Comparison of ENCODE assay signal across 8 cellular contexts in the genomic region with DNA sequence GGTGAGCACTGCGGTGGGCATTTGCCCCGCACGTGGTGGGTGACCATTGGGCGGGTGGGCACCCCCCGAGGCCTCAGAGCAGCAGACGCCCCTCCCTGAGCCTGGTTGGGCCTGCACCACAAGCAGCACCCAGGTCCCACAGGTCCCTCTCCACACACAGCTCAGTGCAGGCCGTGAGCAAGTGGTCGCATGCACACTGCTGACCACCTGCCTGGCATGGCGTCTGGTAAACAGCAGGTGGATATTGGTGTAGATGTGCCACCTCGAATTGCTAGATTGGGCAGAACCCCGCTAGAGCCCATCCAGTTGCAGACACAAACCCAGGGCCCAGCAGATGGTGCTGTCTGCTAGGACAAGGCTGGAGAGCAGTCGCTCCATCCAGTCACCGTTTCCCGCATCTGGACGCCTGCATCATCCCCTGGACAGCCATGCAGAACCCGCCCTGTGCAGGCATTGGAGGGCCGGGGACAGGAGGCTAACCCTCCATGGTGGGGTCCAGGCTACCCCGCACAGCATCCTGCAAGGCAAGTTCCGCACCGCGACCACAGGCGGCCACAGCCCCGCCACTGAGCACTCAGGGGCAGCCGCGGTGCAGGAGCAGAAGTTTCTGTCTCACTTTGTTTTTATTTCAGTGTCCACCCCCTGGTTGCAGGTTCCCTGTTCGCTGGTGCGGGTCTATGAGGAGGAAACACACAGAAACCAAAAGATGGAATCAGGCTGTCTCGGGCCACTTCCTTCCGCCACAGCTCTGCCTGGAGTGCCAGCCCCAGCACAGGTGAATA. TPM values are rescaled to one million over a fixed set of nuclear protein-coding genes. Genes with fewer than 3 reads are reported as not detected.
DNase-seq lines count a peak whose midpoint lies in the region; TF ChIP-seq lines count a peak whose summit lies in the region.

No MANE protein-coding gene starts in this region.

- H3K36me3 ChIP-seq in esophagus muscularis mucosa (no peaks in the 10 kb centered on the region), neural progenitor cell (no peaks in the 10 kb centered on the region)

- H3K79me2 ChIP-seq in neural progenitor cell (ENCODE audit: low read depth) = no peaks in the 10 kb centered on the region

- WGBS in esophagus muscularis mucosa = 33% methylated on average over 16 of the region's 29 CpGs

- POLR2A ChIA-PET in HEK293T (lab: Yijun Ruan, JAX) = no interaction called here

- no peaks in the 10 kb centered on the region for H3K4me1 Mint-ChIP-seq in neural progenitor cell

- no peak overlapping the region for H3K27ac Mint-ChIP-seq in neural progenitor cell

- TF ChIP-seq EP300 in esophagus muscularis mucosa (IDR thresholded peaks at IDR 0.05) = no peak

- TF ChIP-seq CTCF in esophagus muscularis mucosa (IDR thresholded peaks at IDR 0.05) = peak in 2 of 3 experiments; percentile 33 to 39
- TF ChIP-seq CTCF in neural progenitor cell (IDR thresholded peaks at IDR 0.05) = peak; percentile 71

- peak overlapping the region; percentile 76 for H2AFZ ChIP-seq in neural progenitor cell (replicated peaks)

- H3K4me3 ChIP-seq in esophagus muscularis mucosa = no peak overlapping the region
- no peak overlapping the region for H3K4me3 ChIP-seq in neural progenitor cell

- H3K27me3 Mint-ChIP-seq in neural progenitor cell (ENCODE audit: insufficient read depth, low read depth) = peaks cover 2% of the 10 kb centered on the region

- H3K36me3 Mint-ChIP-seq in neural progenitor cell = no peaks in the 10 kb centered on the region

- H3K27me3 ChIP-seq in esophagus muscularis mucosa (peaks cover 0 to 33% (median 0%) of the 10 kb centered on the region in 4 donors), neural progenitor cell (peaks cover 12% of the 10 kb centered on the region)

- no peak overlapping the region for H3K4me3 Mint-ChIP-seq in neural progenitor cell

- no peak overlapping the region for H3K4me2 ChIP-seq in neural progenitor cell

- no peak overlapping the region for H3K9ac ChIP-seq in neural progenitor cell

- TF ChIP-seq POLR2A in esophagus muscularis mucosa (IDR thresholded peaks at IDR 0.05; ENCODE audit: low read depth) = no peak

- H3K27ac ChIP-seq in esophagus muscularis mucosa (replicated peaks in 1 of 4) (no peak overlapping the region), neural progenitor cell (no peak overlapping the region)

- intact Hi-C loops in esophagus muscularis mucosa (cut with DNase I) = no loop called here

- H3K9me3 ChIP-seq in esophagus muscularis mucosa = no peaks in the 10 kb centered on the region
- H3K9me3 ChIP-seq in neural progenitor cell (ENCODE audit: low read depth) = no peaks in the 10 kb centered on the region

- H3K4me1 ChIP-seq in esophagus muscularis mucosa (peaks cover 0 to 3% (median 0%) of the 10 kb centered on the region in 4 donors), neural progenitor cell (no peaks in the 10 kb centered on the region)

- no peaks in the 10 kb centered on the region for H3K9me3 Mint-ChIP-seq in neural progenitor cell

- CTCF ChIA-PET in HEK293T (lab: Yijun Ruan, JAX) = no interaction called here

- H4K20me1 ChIP-seq in neural progenitor cell (ENCODE audit: low read depth) = no peaks in the 10 kb centered on the region

- peaks cover 9% of the 10 kb centered on the region for H3F3A ChIP-seq in neural progenitor cell (ENCODE audit: low read depth)

- DNase-seq in GF-D8 (lab: John Stamatoyannopoulos, UW) = peak; percentile 7
- DNase-seq in HEK293T (ENCODE audit: extremely low spot score) = peak; percentile 59
- DNase-seq in NCI-H524 treated with DMSO at 0.1 percent for 48 hours (lab: John Stamatoyannopoulos, UW) = peak; percentile 4
- peak; percentile 33 for DNase-seq in activated CD8-positive, alpha-beta memory T cell treated with anti-CD3 and anti-CD28 coated beads, Interleukin-2, amount 50 U/mL, for 24 hours (ENCODE audit: extremely low read depth)
- DNase-seq in esophagus muscularis mucosa (ENCODE audit: extremely low spot score) = no peak
- DNase-seq in neural progenitor cell (ENCODE audit: low spot score) = peak; percentile 81
- peak; percentile 74 for DNase-seq in superior temporal gyrus (ENCODE audit: extremely low spot score)
- DNase-seq in NCI-H1048 (lab: John Stamatoyannopoulos, UW) = no peak

TF ChIP-seq in HEK293T, 16 proteins besides CTCF, POLR2A, EP300 and RAD21:
- TF ChIP-seq BHLHE40 (IDR thresholded peaks at IDR 0.05; ENCODE audit: borderline replicate concordance) (no peak), L3MBTL2 (conservative IDR thresholded peaks at IDR 0.05) (no peak), FOXA1 (IDR thresholded peaks at IDR 0.05) (no peak), SUZ12 (IDR thresholded peaks at IDR 0.05) (no peak), FOXK2 (IDR thresholded peaks at IDR 0.05) (no peak), ZNF384 (IDR thresholded peaks at IDR 0.05) (no peak), CTBP1 (IDR thresholded peaks at IDR 0.05; ENCODE audit: borderline replicate concordance) (no peak), HDGF (IDR thresholded peaks at IDR 0.05; ENCODE audit: borderline replicate concordance) (no peak), ELF4 (IDR thresholded peaks at IDR 0.05) (no peak), TARDBP (IDR thresholded peaks at IDR 0.05) (no peak)

RNA-seq across cellular contexts. Expression of a gene that starts 45.6 kb away (rescaled TPM):
- total RNA-seq in esophagus muscularis mucosa (1 to 10 TPM in 3 of 4 donors, under 1 TPM in 1; 0.83 to 1.8 (median 1.4) TPM), neural progenitor cell (ENCODE audit: low replicate concordance) (0.84 and 0.99 TPM in 2 replicates)

Comparison
In these comparisons a context has a peak if more than half of its experiments do, and no peak if none do; other contexts are left out.
1. DNase-seq: peak in GF-D8 (single experiment), HEK293T (single experiment), NCI-H524 treated with DMSO at 0.1 percent for 48 hours (single experiment), activated CD8-positive, alpha-beta memory T cell treated with anti-CD3 and anti-CD28 coated beads, Interleukin-2, amount 50 U/mL, for 24 hours (single experiment), neural progenitor cell (single experiment) and superior temporal gyrus (single experiment); none in esophagus muscularis mucosa (single experiment) and NCI-H1048 (single experiment).